In genomic region chr12:42332301-42332894, GRCh38 we compare ENCODE assay signal across 9 cellular contexts. TPM values are rescaled to one million over a fixed set of nuclear protein-coding genes. Genes with fewer than 3 reads are reported as not detected.
A peak's percentile ranks its signal among the peaks of the same experiment; 100 is the strongest.
DNase-seq lines count a peak whose midpoint lies in the region; ATAC-seq and TF ChIP-seq lines count a peak whose summit lies in the region.
"Had no signal": no experiment of that assay in that cellular context is flagged by ENCODE, and none has a peak within 500 bp of the region (broad histone marks: within the 10 kb centered on the region; RNA-seq: fewer than 3 reads in every experiment).

No MANE protein-coding gene starts in this region.

- H3K79me2 ChIP-seq in GM23338 (replicated peaks; ENCODE audit: insufficient read depth): peaks cover 100% of the 10 kb centered on the region
- H3K79me2 ChIP-seq in neural cell (replicated peaks; ENCODE audit: insufficient read depth, low read length): peaks cover 68% of the 10 kb centered on the region

- TF ChIP-seq EP300 in neural cell (conservative IDR thresholded peaks at IDR 0.05; ENCODE audit: poor library complexity, severe bottlenecking): no peak

- H2AFZ ChIP-seq in GM23338 (no peak overlapping the region), neural cell (ENCODE audit: low read depth, low read length) (no peak overlapping the region)

- peaks cover 38% of the 10 kb centered on the region for H3K4me1 Mint-ChIP-seq in GM23338

- H3K4me3 ChIP-seq in GM23338 (no peak overlapping the region), SK-N-MC (no peak overlapping the region), neural cell (ENCODE audit: low read length) (no peak overlapping the region)

- TF ChIP-seq CTCF in GM23338 (conservative IDR thresholded peaks at IDR 0.05; ENCODE audit: low read depth in 2 of 2) (peak; percentile 39 to 56), neural cell (IDR thresholded peaks at IDR 0.05; ENCODE audit: poor library complexity, severe bottlenecking) (peak; percentile 70)

- no peaks in the 10 kb centered on the region for H3K27me3 ChIP-seq in GM23338 (ENCODE audit: insufficient read depth)
- H3K27me3 ChIP-seq in neural cell (ENCODE audit: insufficient read depth, low read depth, low read length): no peaks in the 10 kb centered on the region

- H3K4me2 ChIP-seq in GM23338 (no peak overlapping the region), neural cell (ENCODE audit: low read length) (no peak overlapping the region)

- H3K4me1 ChIP-seq in GM23338 (ENCODE audit: insufficient read depth): peaks cover 27% of the 10 kb centered on the region; the same call in 1 of the 2 replicates

- H3K27ac Mint-ChIP-seq in GM23338: no peak overlapping the region

- H3K9me3 ChIP-seq in SK-N-MC (ENCODE audit: low read depth, low read length) (no peaks in the 10 kb centered on the region), neural cell (ENCODE audit: low read length) (no peaks in the 10 kb centered on the region)

- TF ChIP-seq RAD21 in neural cell (conservative IDR thresholded peaks at IDR 0.05): peak; percentile 76

- ATAC-seq in GM23338: no peak

- H3K9me3 Mint-ChIP-seq in GM23338: no peaks in the 10 kb centered on the region

- H3K9ac ChIP-seq in SK-N-MC (ENCODE audit: insufficient read length) (no peak overlapping the region), neural cell (ENCODE audit: low read length) (no peak overlapping the region)

- peaks cover 64% of the 10 kb centered on the region for H4K20me1 ChIP-seq in GM23338 (replicated peaks; ENCODE audit: insufficient read depth)
- H4K20me1 ChIP-seq in neural cell (ENCODE audit: insufficient read depth): no peaks in the 10 kb centered on the region

- H3K27ac ChIP-seq in GM23338 (ENCODE audit: low read depth): no peak overlapping the region
- peak overlapping the region; percentile 73 for H3K27ac ChIP-seq in SK-N-MC
- H3K27ac ChIP-seq in neural cell (ENCODE audit: low read length): no peak overlapping the region
- H3K27ac ChIP-seq: epithelial cell of prostate had no signal

- TF ChIP-seq POLR2A in erythroblast (IDR thresholded peaks at IDR 0.05; ENCODE audit: low read length): no peak

- no peak overlapping the region for H3K4me3 Mint-ChIP-seq in GM23338

- H3F3A ChIP-seq in GM23338 (replicated peaks; ENCODE audit: low read depth): no peaks in the 10 kb centered on the region
- no peaks in the 10 kb centered on the region for H3F3A ChIP-seq in neural cell (ENCODE audit: insufficient read depth, low read length, poor library complexity, severe bottlenecking)

- no peaks in the 10 kb centered on the region for H3K9me2 ChIP-seq in GM23338 (ENCODE audit: insufficient read depth)
- H3K9me2 ChIP-seq in neural cell (ENCODE audit: insufficient read depth, low read length): no peaks in the 10 kb centered on the region

- H3K36me3 Mint-ChIP-seq in GM23338 (ENCODE audit: low read depth): peaks cover 6% of the 10 kb centered on the region; the same call in 2 of the 3 replicates

- H3K36me3 ChIP-seq in GM23338 (ENCODE audit: insufficient read depth) (peaks cover 7% of the 10 kb centered on the region; the same call in 1 of the 2 replicates), SK-N-MC (ENCODE audit: insufficient read depth, low read length) (peaks cover 16% of the 10 kb centered on the region), neural cell (ENCODE audit: insufficient read depth, low read length) (peaks cover 7% of the 10 kb centered on the region)

- peaks cover 5% of the 10 kb centered on the region for H3K27me3 Mint-ChIP-seq in GM23338 (ENCODE audit: insufficient read depth, low read depth, poor library complexity)

- DNase-seq in stimulated activated CD4-positive, alpha-beta T cell treated with anti-CD3 and anti-CD28 coated beads, Interleukin-15, amount 100 ng/mL, for 24 hours: peak; percentile 19
- DNase-seq in stimulated activated CD4-positive, alpha-beta T cell treated with anti-CD3 and anti-CD28 coated beads, Interleukin-4, amount 100 ng/mL, for 1 hour: no peak
- DNase-seq in GM23338 (ENCODE audit: low spot score) (peak; percentile 40), M059J (ENCODE audit: low read depth) (peak; percentile 53), SK-N-MC (ENCODE audit: low read depth, low spot score) (peak; percentile 34), erythroblast (lab: John Stamatoyannopoulos, UW) (peak; percentile 66 to 78)
- DNase-seq in activated CD4-positive, CD25-positive, alpha-beta regulatory T cell (lab: John Stamatoyannopoulos, UW): no peak

TF ChIP-seq in GM23338, 12 proteins besides CTCF, POLR2A, EP300 and RAD21 (continues in another document):
- TF ChIP-seq STAT1 (IDR thresholded peaks at IDR 0.05; ENCODE audit: unreplicated experiment) (no peak), CREB1 (CRISPR knock-in tag; IDR thresholded peaks at IDR 0.05; ENCODE audit: low read depth) (no peak), EZH2phosphoT487 (IDR thresholded peaks at IDR 0.05; ENCODE audit: unreplicated experiment) (no peak), REST (IDR thresholded peaks at IDR 0.05; ENCODE audit: unreplicated experiment) (no peak)

TF ChIP-seq in neural cell, 6 proteins besides CTCF, POLR2A, EP300 and RAD21:
- no peak for TF ChIP-seq MXI1 (conservative IDR thresholded peaks at IDR 0.05; ENCODE audit: poor library complexity, severe bottlenecking)
- TF ChIP-seq TAF1 (IDR thresholded peaks at IDR 0.05; ENCODE audit: low read depth): no peak
- peak; percentile 79 for TF ChIP-seq SMC3 (conservative IDR thresholded peaks at IDR 0.05; ENCODE audit: poor library complexity)
TF ChIP-seq in neural cell: peak in this region for 1.

RNA-seq across cellular contexts. Expression of gene PPHLN1, which starts 6.4 kb away (rescaled TPM):
- total RNA-seq in GM23338 (2014; rRNA removed; shearing (Covaris generic)): 69.6 and 93.0 TPM in 2 replicates
- polyA plus RNA-seq in GM23338 (2016; fragmentation: Nextera tagmentation; extraction: Ambion mirVana) (90.0 and 103 TPM in 2 replicates), neural cell (173 and 192 TPM in 2 replicates)
- 78.5 and 93.1 TPM in 2 replicates for total RNA-seq in M059J (2014; rRNA removed; shearing (Covaris generic))
- 123 and 151 TPM in 2 replicates for polyA minus RNA-seq in neural cell

RNA-seq across cellular contexts. Expression of gene ZCRB1, which starts 6.5 kb away (rescaled TPM):
- 18.1 and 24.7 TPM in 2 replicates for total RNA-seq in GM23338 (2014; rRNA removed; shearing (Covaris generic))
- polyA plus RNA-seq in GM23338 (2016; fragmentation: Nextera tagmentation; extraction: Ambion mirVana) (249 and 256 TPM in 2 replicates), neural cell (65.3 and 83.9 TPM in 2 replicates)
- total RNA-seq in M059J (2014; rRNA removed; shearing (Covaris generic)): 36.1 and 54.5 TPM in 2 replicates
- polyA minus RNA-seq in neural cell: 18.5 and 25.6 TPM in 2 replicates

Comparison
In these comparisons a context has a peak if more than half of its experiments do, and no peak if none do; other contexts are left out.
1. DNase-seq: peak in stimulated activated CD4-positive, alpha-beta T cell treated with anti-CD3 and anti-CD28 coated beads, Interleukin-15, amount 100 ng/mL, for 24 hours (single experiment), GM23338 (single experiment), M059J (single experiment), SK-N-MC (single experiment) and erythroblast (2 of 2); none in stimulated activated CD4-positive, alpha-beta T cell treated with anti-CD3 and anti-CD28 coated beads, Interleukin-4, amount 100 ng/mL, for 1 hour (single experiment) and activated CD4-positive, CD25-positive, alpha-beta regulatory T cell (0 of 4).